1 cellular context compared by ENCODE assay signal in genomic region chr6:43052842-43053544, GRCh38.
TF ChIP-seq lines count a peak whose summit lies in the region.

No MANE protein-coding gene starts in this region.

TF ChIP-seq in HepG2, 621 proteins besides CTCF, POLR2A, EP300 and RAD21 (continued from another document):
- TF ChIP-seq, protein P1, sequence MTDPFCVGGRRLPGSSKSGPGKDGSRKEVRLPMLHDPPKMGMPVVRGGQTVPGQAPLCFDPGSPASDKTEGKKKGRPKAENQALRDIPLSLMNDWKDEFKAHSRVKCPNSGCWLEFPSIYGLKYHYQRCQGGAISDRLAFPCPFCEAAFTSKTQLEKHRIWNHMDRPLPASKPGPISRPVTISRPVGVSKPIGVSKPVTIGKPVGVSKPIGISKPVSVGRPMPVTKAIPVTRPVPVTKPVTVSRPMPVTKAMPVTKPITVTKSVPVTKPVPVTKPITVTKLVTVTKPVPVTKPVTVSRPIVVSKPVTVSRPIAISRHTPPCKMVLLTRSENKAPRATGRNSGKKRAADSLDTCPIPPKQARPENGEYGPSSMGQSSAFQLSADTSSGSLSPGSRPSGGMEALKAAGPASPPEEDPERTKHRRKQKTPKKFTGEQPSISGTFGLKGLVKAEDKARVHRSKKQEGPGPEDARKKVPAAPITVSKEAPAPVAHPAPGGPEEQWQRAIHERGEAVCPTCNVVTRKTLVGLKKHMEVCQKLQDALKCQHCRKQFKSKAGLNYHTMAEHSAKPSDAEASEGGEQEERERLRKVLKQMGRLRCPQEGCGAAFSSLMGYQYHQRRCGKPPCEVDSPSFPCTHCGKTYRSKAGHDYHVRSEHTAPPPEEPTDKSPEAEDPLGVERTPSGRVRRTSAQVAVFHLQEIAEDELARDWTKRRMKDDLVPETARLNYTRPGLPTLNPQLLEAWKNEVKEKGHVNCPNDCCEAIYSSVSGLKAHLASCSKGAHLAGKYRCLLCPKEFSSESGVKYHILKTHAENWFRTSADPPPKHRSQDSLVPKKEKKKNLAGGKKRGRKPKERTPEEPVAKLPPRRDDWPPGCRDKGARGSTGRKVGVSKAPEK (CRISPR knock-in tag; IDR thresholded peaks at IDR 0.05; ENCODE audit: borderline replicate concordance), result peak; percentile 53; the same call in 1 of the 2 replicates
- TF ChIP-seq ZNF3 (CRISPR knock-in tag; IDR thresholded peaks at IDR 0.05) (no peak), FIP1L1 (IDR thresholded peaks at IDR 0.05; ENCODE audit: borderline replicate concordance, insufficient read depth, low read depth, low read length) (no peak), NFKBIZ (CRISPR knock-in tag; IDR thresholded peaks at IDR 0.05) (no peak), BORCS8-MEF2B (CRISPR knock-in tag; IDR thresholded peaks at IDR 0.05) (no peak), RXRB (CRISPR knock-in tag; IDR thresholded peaks at IDR 0.05; ENCODE audit: borderline replicate concordance) (0 out of 2 replicates have a peak, but pooled peaks have one; percentile 7), TEAD2 (CRISPR knock-in tag; IDR thresholded peaks at IDR 0.05) (0 out of 2 replicates have a peak, but pooled peaks have one; percentile 32), ZBTB38 (CRISPR knock-in tag; IDR thresholded peaks at IDR 0.05) (peak; percentile 76), ZBTB46 (CRISPR knock-in tag; IDR thresholded peaks at IDR 0.05; ENCODE audit: borderline replicate concordance) (0 out of 2 replicates have a peak, but pooled peaks have one; percentile 89), ZBTB10 (CRISPR knock-in tag; IDR thresholded peaks at IDR 0.05; ENCODE audit: borderline replicate concordance) (0 out of 2 replicates have a peak, but pooled peaks have one; percentile 26), ELF4 (CRISPR knock-in tag; IDR thresholded peaks at IDR 0.05; ENCODE audit: borderline replicate concordance) (no peak), ZNF160 (CRISPR knock-in tag; IDR thresholded peaks at IDR 0.05) (no peak)
- TF ChIP-seq, protein P2, sequence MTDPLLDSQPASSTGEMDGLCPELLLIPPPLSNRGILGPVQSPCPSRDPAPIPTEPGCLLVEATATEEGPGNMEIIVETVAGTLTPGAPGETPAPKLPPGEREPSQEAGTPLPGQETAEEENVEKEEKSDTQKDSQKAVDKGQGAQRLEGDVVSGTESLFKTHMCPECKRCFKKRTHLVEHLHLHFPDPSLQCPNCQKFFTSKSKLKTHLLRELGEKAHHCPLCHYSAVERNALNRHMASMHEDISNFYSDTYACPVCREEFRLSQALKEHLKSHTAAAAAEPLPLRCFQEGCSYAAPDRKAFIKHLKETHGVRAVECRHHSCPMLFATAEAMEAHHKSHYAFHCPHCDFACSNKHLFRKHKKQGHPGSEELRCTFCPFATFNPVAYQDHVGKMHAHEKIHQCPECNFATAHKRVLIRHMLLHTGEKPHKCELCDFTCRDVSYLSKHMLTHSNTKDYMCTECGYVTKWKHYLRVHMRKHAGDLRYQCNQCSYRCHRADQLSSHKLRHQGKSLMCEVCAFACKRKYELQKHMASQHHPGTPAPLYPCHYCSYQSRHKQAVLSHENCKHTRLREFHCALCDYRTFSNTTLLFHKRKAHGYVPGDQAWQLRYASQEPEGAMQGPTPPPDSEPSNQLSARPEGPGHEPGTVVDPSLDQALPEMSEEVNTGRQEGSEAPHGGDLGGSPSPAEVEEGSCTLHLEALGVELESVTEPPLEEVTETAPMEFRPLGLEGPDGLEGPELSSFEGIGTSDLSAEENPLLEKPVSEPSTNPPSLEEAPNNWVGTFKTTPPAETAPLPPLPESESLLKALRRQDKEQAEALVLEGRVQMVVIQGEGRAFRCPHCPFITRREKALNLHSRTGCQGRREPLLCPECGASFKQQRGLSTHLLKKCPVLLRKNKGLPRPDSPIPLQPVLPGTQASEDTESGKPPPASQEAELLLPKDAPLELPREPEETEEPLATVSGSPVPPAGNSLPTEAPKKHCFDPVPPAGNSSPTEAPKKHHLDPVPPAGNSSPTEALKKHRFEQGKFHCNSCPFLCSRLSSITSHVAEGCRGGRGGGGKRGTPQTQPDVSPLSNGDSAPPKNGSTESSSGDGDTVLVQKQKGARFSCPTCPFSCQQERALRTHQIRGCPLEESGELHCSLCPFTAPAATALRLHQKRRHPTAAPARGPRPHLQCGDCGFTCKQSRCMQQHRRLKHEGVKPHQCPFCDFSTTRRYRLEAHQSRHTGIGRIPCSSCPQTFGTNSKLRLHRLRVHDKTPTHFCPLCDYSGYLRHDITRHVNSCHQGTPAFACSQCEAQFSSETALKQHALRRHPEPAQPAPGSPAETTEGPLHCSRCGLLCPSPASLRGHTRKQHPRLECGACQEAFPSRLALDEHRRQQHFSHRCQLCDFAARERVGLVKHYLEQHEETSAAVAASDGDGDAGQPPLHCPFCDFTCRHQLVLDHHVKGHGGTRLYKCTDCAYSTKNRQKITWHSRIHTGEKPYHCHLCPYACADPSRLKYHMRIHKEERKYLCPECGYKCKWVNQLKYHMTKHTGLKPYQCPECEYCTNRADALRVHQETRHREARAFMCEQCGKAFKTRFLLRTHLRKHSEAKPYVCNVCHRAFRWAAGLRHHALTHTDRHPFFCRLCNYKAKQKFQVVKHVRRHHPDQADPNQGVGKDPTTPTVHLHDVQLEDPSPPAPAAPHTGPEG (CRISPR knock-in tag; IDR thresholded peaks at IDR 0.05), result no peak
- TF ChIP-seq, protein P3, sequence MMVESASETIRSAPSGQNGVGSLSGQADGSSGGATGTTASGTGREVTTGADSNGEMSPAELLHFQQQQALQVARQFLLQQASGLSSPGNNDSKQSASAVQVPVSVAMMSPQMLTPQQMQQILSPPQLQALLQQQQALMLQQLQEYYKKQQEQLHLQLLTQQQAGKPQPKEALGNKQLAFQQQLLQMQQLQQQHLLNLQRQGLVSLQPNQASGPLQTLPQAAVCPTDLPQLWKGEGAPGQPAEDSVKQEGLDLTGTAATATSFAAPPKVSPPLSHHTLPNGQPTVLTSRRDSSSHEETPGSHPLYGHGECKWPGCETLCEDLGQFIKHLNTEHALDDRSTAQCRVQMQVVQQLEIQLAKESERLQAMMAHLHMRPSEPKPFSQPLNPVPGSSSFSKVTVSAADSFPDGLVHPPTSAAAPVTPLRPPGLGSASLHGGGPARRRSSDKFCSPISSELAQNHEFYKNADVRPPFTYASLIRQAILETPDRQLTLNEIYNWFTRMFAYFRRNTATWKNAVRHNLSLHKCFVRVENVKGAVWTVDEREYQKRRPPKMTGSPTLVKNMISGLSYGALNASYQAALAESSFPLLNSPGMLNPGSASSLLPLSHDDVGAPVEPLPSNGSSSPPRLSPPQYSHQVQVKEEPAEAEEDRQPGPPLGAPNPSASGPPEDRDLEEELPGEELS (CRISPR knock-in tag; IDR thresholded peaks at IDR 0.05), result no peak
